8 cellular contexts compared by ENCODE assay signal in the genomic region with DNA sequence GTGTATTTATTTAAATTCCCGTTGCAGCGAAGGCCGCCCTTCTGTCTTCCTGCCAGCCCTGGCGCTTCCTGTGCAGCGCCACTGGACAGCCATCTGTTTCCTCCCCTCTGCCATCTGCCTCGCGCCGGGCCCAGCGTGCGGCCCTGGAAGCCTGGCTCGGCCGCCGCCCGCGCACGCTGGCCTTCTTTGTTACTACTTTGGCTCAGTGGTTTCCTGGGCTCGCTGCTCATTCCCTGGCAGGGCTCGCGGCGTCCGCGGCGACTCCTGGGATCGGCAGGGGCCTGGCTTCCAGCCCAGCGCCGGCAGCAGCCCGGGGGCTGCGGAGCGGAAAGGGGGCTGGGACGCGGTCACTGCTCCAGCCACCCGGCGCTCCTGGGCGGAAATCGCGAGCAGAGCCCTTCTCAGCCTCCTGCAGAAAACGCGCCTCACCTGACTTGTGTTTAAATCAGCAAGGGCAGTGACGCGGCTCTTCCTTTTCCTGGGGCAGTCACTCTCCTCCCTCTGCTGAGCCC. TPM values are rescaled to one million over a fixed set of nuclear protein-coding genes. Genes with fewer than 3 reads are reported as not detected.
A peak's percentile ranks its signal among the peaks of the same experiment; 100 is the strongest.
DNase-seq lines count a peak whose midpoint lies in the region; ATAC-seq, FAIRE-seq and TF ChIP-seq lines count a peak whose summit lies in the region.

No MANE protein-coding gene starts in this region.

- intact Hi-C loops in kidney (cut with DNase I), result no loop called here

- peaks cover 5 to 10% of the 10 kb centered on the region in 2 donors for H3K4me1 ChIP-seq in kidney (ENCODE audit: control insufficient read depth in 1 of 2, insufficient read depth in 1 of 2, low read depth in 1 of 2, low read length in 2 of 2)
- peaks cover 0 to 8% of the 10 kb centered on the region in 2 donors for H3K4me1 ChIP-seq in small intestine (ENCODE audit: control insufficient read depth in 2 of 2, insufficient read depth in 1 of 2, low read depth in 1 of 2, low read length in 1 of 2)

- DNase-seq in NCI-H2227 (lab: John Stamatoyannopoulos, UW; ENCODE audit: unreplicated experiment) (peak; percentile 74), cerebellum (ENCODE audit: low spot score) (peak; percentile 87), kidney (peak; percentile 94), small intestine (peak; percentile 73), NCI-H1436 (lab: John Stamatoyannopoulos, UW) (no peak)
- DNase-seq in activated CD4-positive, CD25-positive, alpha-beta regulatory T cell (lab: John Stamatoyannopoulos, UW), result peak; percentile 7 to 59 (median 32)

- 1 to 4% (median 4%) methylated on average over 37 to 40 of the region's 40 CpGs for WGBS in small intestine, 3 donors

- no peak for FAIRE-seq in kidney (lab: Jason Lieb, UNC)
- FAIRE-seq in small intestine (lab: Jason Lieb, UNC), result no peak

- peak overlapping the region; percentile 59 to 67 for H3K9ac ChIP-seq in kidney (ENCODE audit: low read length in 2 of 2)

- TF ChIP-seq CTCF in GM12875 (IDR thresholded peaks at IDR 0.05; ENCODE audit: borderline replicate concordance, insufficient read depth, low read depth, low read length), result no peak
- no peak for TF ChIP-seq CTCF in kidney (IDR thresholded peaks at IDR 0.05; ENCODE audit: borderline replicate concordance, extremely low read depth, insufficient read depth)

- H3K4me3 ChIP-seq in GM12875 (ENCODE audit: low read depth, low read length) (peak overlapping the region; percentile 26), kidney (ENCODE audit: low read length in 2 of 2) (peak overlapping the region; percentile 36 to 58), small intestine (ENCODE audit: low read depth in 1 of 2, low read length in 2 of 2) (peak overlapping the region; percentile 31 to 43)

- H3K36me3 ChIP-seq in kidney (ENCODE audit: control insufficient read depth in 1 of 2, insufficient read depth in 2 of 2, low read length in 2 of 2), result no peaks in the 10 kb centered on the region
- no peaks in the 10 kb centered on the region for H3K36me3 ChIP-seq in small intestine (ENCODE audit: control insufficient read depth in 2 of 2, insufficient read depth in 2 of 2, low read length in 2 of 2)

- H3K27ac ChIP-seq in kidney (ENCODE audit: low read depth in 2 of 2, low read length in 2 of 2), result peak overlapping the region; percentile 76 to 84
- peak overlapping the region; percentile 82 to 90 for H3K27ac ChIP-seq in small intestine (ENCODE audit: low read depth in 1 of 2, low read length in 1 of 2)

- no peaks in the 10 kb centered on the region for H3K9me3 ChIP-seq in kidney (ENCODE audit: control insufficient read depth in 1 of 2, low read length in 2 of 2)
- no peaks in the 10 kb centered on the region for H3K9me3 ChIP-seq in small intestine (ENCODE audit: control insufficient read depth, low read depth)

- H3K27me3 ChIP-seq in small intestine (ENCODE audit: control insufficient read depth in 2 of 2, insufficient read depth in 2 of 2, low read length in 2 of 2), result no peaks in the 10 kb centered on the region

- peak; percentile 72 for ATAC-seq in HG02759 (IDR thresholded peaks at IDR 0.05; ENCODE audit: unreplicated experiment)

RNA-seq across cellular contexts. Expression of gene CMTM7, which starts 9.9 kb away (rescaled TPM):
- total RNA-seq in cerebellum (7.9 TPM), kidney (38.2 TPM)
- polyA plus RNA-seq in kidney (ENCODE audit: insufficient read depth, low read depth, low replicate concordance) (26.0 TPM), small intestine (1 to 10 TPM; 2.0 to 5.6 (median 3.5) TPM)
